Comparison of ENCODE assay signal across 3 cellular contexts in genomic region chr16:75130150-75130771, GRCh38.
TF ChIP-seq lines count a peak whose summit lies in the region.

No MANE protein-coding gene starts in this region.

TF ChIP-seq in Ishikawa, 13 proteins besides CTCF, POLR2A, EP300 and RAD21:
- TF ChIP-seq USF1 (IDR thresholded peaks at IDR 0.05) (no peak), NFIC (IDR thresholded peaks at IDR 0.05) (no peak), REST (IDR thresholded peaks at IDR 0.05; ENCODE audit: low read depth) (no peak), TAF1 (IDR thresholded peaks at IDR 0.05; ENCODE audit: low read depth) (no peak), MAX (IDR thresholded peaks at IDR 0.05) (no peak), FOXM1 (IDR thresholded peaks at IDR 0.05; ENCODE audit: borderline replicate concordance, low read depth) (no peak), TCF12 (IDR thresholded peaks at IDR 0.05; ENCODE audit: low read depth) (no peak), TEAD4 (IDR thresholded peaks at IDR 0.05) (no peak), CREB1 (IDR thresholded peaks at IDR 0.05; ENCODE audit: low read depth) (no peak), CEBPB (IDR thresholded peaks at IDR 0.05) (no peak), YY1 (IDR thresholded peaks at IDR 0.05; ENCODE audit: low read depth) (no peak), EGR1 (IDR thresholded peaks at IDR 0.05) (no peak), ZBTB7A (IDR thresholded peaks at IDR 0.05; ENCODE audit: low read depth) (no peak)

TF ChIP-seq in GM12878, 131 proteins besides CTCF, POLR2A, EP300 and RAD21:
- TF ChIP-seq CBFB (IDR thresholded peaks at IDR 0.05; ENCODE audit: low read depth) (no peak), RBBP5 (conservative IDR thresholded peaks at IDR 0.05) (no peak), E2F4 (IDR thresholded peaks at IDR 0.05; ENCODE audit: low read depth, low read length) (no peak), POLR2AphosphoS2 (IDR thresholded peaks at IDR 0.05; ENCODE audit: low read depth, low read length) (no peak), HSF1 (IDR thresholded peaks at IDR 0.05; ENCODE audit: low read depth, low read length) (no peak), KAT2A (conservative IDR thresholded peaks at IDR 0.05; ENCODE audit: control insufficient read depth, low read depth, low read length) (no peak), ATF7 (IDR thresholded peaks at IDR 0.05; ENCODE audit: low read depth) (no peak), CUX1 (IDR thresholded peaks at IDR 0.05; ENCODE audit: insufficient replicate concordance, low read depth, low read length) (no peak), SREBF2 (IDR thresholded peaks at IDR 0.05; ENCODE audit: low read length) (no peak), PKNOX1 (IDR thresholded peaks at IDR 0.05) (no peak), BHLHE40 (IDR thresholded peaks at IDR 0.05; ENCODE audit: borderline replicate concordance in 1 of 2, low read depth in 2 of 2, low read length in 1 of 2) (no peak), POLR2AphosphoS5 (IDR thresholded peaks at IDR 0.05; ENCODE audit: low read length) (no peak)

TF ChIP-seq in liver, 16 proteins besides CTCF, POLR2A, EP300 and RAD21 (continued from another document):
- no peak for TF ChIP-seq EGR1 (IDR thresholded peaks at IDR 0.05; ENCODE audit: low read depth in 2 of 2)
- TF ChIP-seq RXRA (IDR thresholded peaks at IDR 0.05), result no peak
- no peak for TF ChIP-seq HNF4A (conservative IDR thresholded peaks at IDR 0.05)
- no peak for TF ChIP-seq GABPA (IDR thresholded peaks at IDR 0.05 in 1 of 2, conservative IDR thresholded peaks at IDR 0.05 in 1 of 2)
